1 cellular context compared by ENCODE assay signal in the genomic region with DNA sequence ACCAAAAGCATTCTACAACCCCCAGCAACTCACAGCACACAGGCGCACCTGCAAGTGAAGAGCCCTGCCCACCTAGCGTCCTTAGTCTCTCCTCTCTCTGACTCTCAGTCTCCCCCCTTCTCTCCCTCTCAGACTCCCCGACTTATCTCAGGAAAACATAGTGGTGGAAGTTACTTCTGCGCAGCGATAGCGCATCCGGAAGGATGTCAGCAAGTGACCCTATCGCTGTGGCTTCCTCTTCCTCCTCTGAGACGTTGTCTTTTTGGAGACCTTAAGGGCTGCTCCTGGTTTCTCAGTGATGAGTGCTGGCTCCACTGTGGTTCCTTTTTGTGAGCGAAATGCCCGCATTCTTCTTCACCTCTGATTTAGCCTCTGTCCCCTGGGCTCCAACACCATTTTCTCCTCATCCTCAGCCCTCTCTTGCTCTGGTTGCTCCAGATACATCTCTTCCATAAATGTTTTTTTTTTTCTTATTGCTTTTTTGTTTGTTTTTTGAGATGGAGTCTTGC.
A peak's percentile ranks its signal among the peaks of the same experiment; 100 is the strongest.
TF ChIP-seq lines count a peak whose summit lies in the region.

No MANE protein-coding gene starts in this region.

TF ChIP-seq in K562, 482 proteins besides CTCF, POLR2A, EP300 and RAD21 (continued from another document and continues in another):
- TF ChIP-seq, protein P1, sequence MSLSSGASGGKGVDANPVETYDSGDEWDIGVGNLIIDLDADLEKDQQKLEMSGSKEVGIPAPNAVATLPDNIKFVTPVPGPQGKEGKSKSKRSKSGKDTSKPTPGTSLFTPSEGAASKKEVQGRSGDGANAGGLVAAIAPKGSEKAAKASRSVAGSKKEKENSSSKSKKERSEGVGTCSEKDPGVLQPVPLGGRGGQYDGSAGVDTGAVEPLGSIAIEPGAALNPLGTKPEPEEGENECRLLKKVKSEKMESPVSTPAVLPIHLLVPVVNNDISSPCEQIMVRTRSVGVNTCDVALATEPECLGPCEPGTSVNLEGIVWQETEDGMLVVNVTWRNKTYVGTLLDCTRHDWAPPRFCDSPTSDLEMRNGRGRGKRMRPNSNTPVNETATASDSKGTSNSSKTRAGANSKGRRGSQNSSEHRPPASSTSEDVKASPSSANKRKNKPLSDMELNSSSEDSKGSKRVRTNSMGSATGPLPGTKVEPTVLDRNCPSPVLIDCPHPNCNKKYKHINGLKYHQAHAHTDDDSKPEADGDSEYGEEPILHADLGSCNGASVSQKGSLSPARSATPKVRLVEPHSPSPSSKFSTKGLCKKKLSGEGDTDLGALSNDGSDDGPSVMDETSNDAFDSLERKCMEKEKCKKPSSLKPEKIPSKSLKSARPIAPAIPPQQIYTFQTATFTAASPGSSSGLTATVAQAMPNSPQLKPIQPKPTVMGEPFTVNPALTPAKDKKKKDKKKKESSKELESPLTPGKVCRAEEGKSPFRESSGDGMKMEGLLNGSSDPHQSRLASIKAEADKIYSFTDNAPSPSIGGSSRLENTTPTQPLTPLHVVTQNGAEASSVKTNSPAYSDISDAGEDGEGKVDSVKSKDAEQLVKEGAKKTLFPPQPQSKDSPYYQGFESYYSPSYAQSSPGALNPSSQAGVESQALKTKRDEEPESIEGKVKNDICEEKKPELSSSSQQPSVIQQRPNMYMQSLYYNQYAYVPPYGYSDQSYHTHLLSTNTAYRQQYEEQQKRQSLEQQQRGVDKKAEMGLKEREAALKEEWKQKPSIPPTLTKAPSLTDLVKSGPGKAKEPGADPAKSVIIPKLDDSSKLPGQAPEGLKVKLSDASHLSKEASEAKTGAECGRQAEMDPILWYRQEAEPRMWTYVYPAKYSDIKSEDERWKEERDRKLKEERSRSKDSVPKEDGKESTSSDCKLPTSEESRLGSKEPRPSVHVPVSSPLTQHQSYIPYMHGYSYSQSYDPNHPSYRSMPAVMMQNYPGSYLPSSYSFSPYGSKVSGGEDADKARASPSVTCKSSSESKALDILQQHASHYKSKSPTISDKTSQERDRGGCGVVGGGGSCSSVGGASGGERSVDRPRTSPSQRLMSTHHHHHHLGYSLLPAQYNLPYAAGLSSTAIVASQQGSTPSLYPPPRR (CRISPR knock-in tag; IDR thresholded peaks at IDR 0.05; ENCODE audit: borderline replicate concordance) = 0 out of 2 replicates have a peak, but pooled peaks have one; percentile 34
- peak; percentile 71; the same call in 1 of the 2 replicates for TF ChIP-seq TARDBP (IDR thresholded peaks at IDR 0.05)
- TF ChIP-seq ETV1 (tag; conservative IDR thresholded peaks at IDR 0.05; ENCODE audit: low read depth) = peak; percentile 100
- no peak for TF ChIP-seq RBM14 (IDR thresholded peaks at IDR 0.05; ENCODE audit: borderline replicate concordance, insufficient read depth, low read depth, low read length)
- peak; percentile 99 for TF ChIP-seq CBFA2T3 (IDR thresholded peaks at IDR 0.05)
- TF ChIP-seq, protein P2, sequence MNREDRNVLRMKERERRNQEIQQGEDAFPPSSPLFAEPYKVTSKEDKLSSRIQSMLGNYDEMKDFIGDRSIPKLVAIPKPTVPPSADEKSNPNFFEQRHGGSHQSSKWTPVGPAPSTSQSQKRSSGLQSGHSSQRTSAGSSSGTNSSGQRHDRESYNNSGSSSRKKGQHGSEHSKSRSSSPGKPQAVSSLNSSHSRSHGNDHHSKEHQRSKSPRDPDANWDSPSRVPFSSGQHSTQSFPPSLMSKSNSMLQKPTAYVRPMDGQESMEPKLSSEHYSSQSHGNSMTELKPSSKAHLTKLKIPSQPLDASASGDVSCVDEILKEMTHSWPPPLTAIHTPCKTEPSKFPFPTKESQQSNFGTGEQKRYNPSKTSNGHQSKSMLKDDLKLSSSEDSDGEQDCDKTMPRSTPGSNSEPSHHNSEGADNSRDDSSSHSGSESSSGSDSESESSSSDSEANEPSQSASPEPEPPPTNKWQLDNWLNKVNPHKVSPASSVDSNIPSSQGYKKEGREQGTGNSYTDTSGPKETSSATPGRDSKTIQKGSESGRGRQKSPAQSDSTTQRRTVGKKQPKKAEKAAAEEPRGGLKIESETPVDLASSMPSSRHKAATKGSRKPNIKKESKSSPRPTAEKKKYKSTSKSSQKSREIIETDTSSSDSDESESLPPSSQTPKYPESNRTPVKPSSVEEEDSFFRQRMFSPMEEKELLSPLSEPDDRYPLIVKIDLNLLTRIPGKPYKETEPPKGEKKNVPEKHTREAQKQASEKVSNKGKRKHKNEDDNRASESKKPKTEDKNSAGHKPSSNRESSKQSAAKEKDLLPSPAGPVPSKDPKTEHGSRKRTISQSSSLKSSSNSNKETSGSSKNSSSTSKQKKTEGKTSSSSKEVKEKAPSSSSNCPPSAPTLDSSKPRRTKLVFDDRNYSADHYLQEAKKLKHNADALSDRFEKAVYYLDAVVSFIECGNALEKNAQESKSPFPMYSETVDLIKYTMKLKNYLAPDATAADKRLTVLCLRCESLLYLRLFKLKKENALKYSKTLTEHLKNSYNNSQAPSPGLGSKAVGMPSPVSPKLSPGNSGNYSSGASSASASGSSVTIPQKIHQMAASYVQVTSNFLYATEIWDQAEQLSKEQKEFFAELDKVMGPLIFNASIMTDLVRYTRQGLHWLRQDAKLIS (CRISPR knock-in tag; IDR thresholded peaks at IDR 0.05) = no peak
- TF ChIP-seq, protein P3, sequence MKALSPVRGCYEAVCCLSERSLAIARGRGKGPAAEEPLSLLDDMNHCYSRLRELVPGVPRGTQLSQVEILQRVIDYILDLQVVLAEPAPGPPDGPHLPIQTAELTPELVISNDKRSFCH (CRISPR knock-in tag; IDR thresholded peaks at IDR 0.05) = no peak
- TF ChIP-seq, protein P3 (tag; IDR thresholded peaks at IDR 0.05) = no peak; the same call in 1 of the 2 replicates
- TF ChIP-seq, protein P4, sequence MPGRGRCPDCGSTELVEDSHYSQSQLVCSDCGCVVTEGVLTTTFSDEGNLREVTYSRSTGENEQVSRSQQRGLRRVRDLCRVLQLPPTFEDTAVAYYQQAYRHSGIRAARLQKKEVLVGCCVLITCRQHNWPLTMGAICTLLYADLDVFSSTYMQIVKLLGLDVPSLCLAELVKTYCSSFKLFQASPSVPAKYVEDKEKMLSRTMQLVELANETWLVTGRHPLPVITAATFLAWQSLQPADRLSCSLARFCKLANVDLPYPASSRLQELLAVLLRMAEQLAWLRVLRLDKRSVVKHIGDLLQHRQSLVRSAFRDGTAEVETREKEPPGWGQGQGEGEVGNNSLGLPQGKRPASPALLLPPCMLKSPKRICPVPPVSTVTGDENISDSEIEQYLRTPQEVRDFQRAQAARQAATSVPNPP (IDR thresholded peaks at IDR 0.05; ENCODE audit: borderline replicate concordance, insufficient read depth, insufficient read length) = no peak
- peak; percentile 87 for TF ChIP-seq MTA3 (IDR thresholded peaks at IDR 0.05; ENCODE audit: borderline replicate concordance)
- no peak for TF ChIP-seq ZNF583 (CRISPR knock-in tag; IDR thresholded peaks at IDR 0.05)
- TF ChIP-seq SRSF9 (IDR thresholded peaks at IDR 0.05; ENCODE audit: borderline replicate concordance, low read depth, low read length) = no peak
- TF ChIP-seq TCFL5 (CRISPR knock-in tag; conservative IDR thresholded peaks at IDR 0.05) = no peak
- TF ChIP-seq, protein P5, sequence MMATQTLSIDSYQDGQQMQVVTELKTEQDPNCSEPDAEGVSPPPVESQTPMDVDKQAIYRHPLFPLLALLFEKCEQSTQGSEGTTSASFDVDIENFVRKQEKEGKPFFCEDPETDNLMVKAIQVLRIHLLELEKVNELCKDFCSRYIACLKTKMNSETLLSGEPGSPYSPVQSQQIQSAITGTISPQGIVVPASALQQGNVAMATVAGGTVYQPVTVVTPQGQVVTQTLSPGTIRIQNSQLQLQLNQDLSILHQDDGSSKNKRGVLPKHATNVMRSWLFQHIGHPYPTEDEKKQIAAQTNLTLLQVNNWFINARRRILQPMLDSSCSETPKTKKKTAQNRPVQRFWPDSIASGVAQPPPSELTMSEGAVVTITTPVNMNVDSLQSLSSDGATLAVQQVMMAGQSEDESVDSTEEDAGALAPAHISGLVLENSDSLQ (IDR thresholded peaks at IDR 0.05) = peak; percentile 64
- 0 out of 2 replicates have a peak, but pooled peaks have one; percentile 43 for TF ChIP-seq EHMT2 (IDR thresholded peaks at IDR 0.05)
- TF ChIP-seq, protein P6, sequence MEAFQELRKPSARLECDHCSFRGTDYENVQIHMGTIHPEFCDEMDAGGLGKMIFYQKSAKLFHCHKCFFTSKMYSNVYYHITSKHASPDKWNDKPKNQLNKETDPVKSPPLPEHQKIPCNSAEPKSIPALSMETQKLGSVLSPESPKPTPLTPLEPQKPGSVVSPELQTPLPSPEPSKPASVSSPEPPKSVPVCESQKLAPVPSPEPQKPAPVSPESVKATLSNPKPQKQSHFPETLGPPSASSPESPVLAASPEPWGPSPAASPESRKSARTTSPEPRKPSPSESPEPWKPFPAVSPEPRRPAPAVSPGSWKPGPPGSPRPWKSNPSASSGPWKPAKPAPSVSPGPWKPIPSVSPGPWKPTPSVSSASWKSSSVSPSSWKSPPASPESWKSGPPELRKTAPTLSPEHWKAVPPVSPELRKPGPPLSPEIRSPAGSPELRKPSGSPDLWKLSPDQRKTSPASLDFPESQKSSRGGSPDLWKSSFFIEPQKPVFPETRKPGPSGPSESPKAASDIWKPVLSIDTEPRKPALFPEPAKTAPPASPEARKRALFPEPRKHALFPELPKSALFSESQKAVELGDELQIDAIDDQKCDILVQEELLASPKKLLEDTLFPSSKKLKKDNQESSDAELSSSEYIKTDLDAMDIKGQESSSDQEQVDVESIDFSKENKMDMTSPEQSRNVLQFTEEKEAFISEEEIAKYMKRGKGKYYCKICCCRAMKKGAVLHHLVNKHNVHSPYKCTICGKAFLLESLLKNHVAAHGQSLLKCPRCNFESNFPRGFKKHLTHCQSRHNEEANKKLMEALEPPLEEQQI (IDR thresholded peaks at IDR 0.05) = peak; percentile 91; the same call in 1 of the 2 replicates
- TF ChIP-seq OTX1 (CRISPR knock-in tag; IDR thresholded peaks at IDR 0.05) = peak; percentile 85; the same call in 1 of the 2 replicates
- TF ChIP-seq CSDE1 (IDR thresholded peaks at IDR 0.05) = no peak
- no peak for TF ChIP-seq KLF10 (CRISPR knock-in tag; IDR thresholded peaks at IDR 0.05)
- peak; percentile 97 for TF ChIP-seq TEAD4 (IDR thresholded peaks at IDR 0.05; ENCODE audit: low read length)
- TF ChIP-seq TEAD4 (CRISPR knock-in tag; IDR thresholded peaks at IDR 0.05; ENCODE audit: borderline replicate concordance) = no peak
- TF ChIP-seq, protein P7, sequence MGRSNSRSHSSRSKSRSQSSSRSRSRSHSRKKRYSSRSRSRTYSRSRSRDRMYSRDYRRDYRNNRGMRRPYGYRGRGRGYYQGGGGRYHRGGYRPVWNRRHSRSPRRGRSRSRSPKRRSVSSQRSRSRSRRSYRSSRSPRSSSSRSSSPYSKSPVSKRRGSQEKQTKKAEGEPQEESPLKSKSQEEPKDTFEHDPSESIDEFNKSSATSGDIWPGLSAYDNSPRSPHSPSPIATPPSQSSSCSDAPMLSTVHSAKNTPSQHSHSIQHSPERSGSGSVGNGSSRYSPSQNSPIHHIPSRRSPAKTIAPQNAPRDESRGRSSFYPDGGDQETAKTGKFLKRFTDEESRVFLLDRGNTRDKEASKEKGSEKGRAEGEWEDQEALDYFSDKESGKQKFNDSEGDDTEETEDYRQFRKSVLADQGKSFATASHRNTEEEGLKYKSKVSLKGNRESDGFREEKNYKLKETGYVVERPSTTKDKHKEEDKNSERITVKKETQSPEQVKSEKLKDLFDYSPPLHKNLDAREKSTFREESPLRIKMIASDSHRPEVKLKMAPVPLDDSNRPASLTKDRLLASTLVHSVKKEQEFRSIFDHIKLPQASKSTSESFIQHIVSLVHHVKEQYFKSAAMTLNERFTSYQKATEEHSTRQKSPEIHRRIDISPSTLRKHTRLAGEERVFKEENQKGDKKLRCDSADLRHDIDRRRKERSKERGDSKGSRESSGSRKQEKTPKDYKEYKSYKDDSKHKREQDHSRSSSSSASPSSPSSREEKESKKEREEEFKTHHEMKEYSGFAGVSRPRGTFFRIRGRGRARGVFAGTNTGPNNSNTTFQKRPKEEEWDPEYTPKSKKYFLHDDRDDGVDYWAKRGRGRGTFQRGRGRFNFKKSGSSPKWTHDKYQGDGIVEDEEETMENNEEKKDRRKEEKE (IDR thresholded peaks at IDR 0.05; ENCODE audit: borderline replicate concordance in 1 of 2, control insufficient read depth in 1 of 2, low read depth in 2 of 2, low read length in 1 of 2) = 0 out of 4 replicates have a peak, but pooled peaks of 1 of the 2 experiments have one; percentile 24
- TF ChIP-seq SP1 (CRISPR knock-in tag; IDR thresholded peaks at IDR 0.05) = peak; percentile 52; the same call in 1 of the 2 replicates
- TF ChIP-seq IFI16 (CRISPR knock-in tag; IDR thresholded peaks at IDR 0.05) = no peak
- TF ChIP-seq ZKSCAN3 (CRISPR knock-in tag; IDR thresholded peaks at IDR 0.05) = no peak
- no peak for TF ChIP-seq POLR3G (IDR thresholded peaks at IDR 0.05; ENCODE audit: extremely low read depth, insufficient read length, insufficient replicate concordance)
- TF ChIP-seq FOS (IDR thresholded peaks at IDR 0.05; ENCODE audit: extremely low read depth, insufficient read length) = no peak
- TF ChIP-seq ESRRB (CRISPR knock-in tag; IDR thresholded peaks at IDR 0.05; ENCODE audit: borderline replicate concordance) = no peak
- TF ChIP-seq ZNF707 (CRISPR knock-in tag; conservative IDR thresholded peaks at IDR 0.05) = no peak
- no peak for TF ChIP-seq MTF1 (CRISPR knock-in tag; IDR thresholded peaks at IDR 0.05; ENCODE audit: borderline replicate concordance)
- peak; percentile 98 for TF ChIP-seq MTA2 (IDR thresholded peaks at IDR 0.05; ENCODE audit: low read depth)
- peak; percentile 58; the same call in 1 of the 2 replicates for TF ChIP-seq RB1 (IDR thresholded peaks at IDR 0.05; ENCODE audit: low read depth)
- TF ChIP-seq MYBL2 (IDR thresholded peaks at IDR 0.05; ENCODE audit: low read depth) = no peak; the same call in 1 of the 2 replicates
- TF ChIP-seq MYBL2 (CRISPR knock-in tag; IDR thresholded peaks at IDR 0.05; ENCODE audit: borderline replicate concordance) = no peak
- TF ChIP-seq, protein P8, sequence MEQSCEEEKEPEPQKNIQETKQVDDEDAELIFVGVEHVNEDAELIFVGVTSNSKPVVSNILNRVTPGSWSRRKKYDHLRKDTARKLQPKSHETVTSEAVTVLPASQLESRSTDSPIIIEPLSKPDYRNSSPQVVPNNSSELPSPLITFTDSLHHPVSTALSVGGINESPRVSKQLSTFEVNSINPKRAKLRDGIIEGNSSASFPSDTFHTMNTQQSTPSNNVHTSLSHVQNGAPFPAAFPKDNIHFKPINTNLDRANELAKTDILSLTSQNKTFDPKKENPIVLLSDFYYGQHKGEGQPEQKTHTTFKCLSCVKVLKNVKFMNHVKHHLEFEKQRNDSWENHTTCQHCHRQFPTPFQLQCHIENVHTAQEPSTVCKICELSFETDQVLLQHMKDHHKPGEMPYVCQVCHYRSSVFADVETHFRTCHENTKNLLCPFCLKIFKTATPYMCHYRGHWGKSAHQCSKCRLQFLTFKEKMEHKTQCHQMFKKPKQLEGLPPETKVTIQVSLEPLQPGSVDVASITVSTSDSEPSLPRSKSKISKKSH (CRISPR knock-in tag; IDR thresholded peaks at IDR 0.05) = no peak
- no peak for TF ChIP-seq CBX1 (IDR thresholded peaks at IDR 0.05; ENCODE audit: low read depth)
- TF ChIP-seq LEF1 (IDR thresholded peaks at IDR 0.05) = peak; percentile 96
- TF ChIP-seq FOXM1 (IDR thresholded peaks at IDR 0.05; ENCODE audit: low read depth) = peak; percentile 94
- TF ChIP-seq FOXM1 (CRISPR knock-in tag; IDR thresholded peaks at IDR 0.05; ENCODE audit: low read depth) = no peak
- TF ChIP-seq JUNB (CRISPR knock-in tag; conservative IDR thresholded peaks at IDR 0.05) = no peak
- no peak for TF ChIP-seq ZNF224 (CRISPR knock-in tag; IDR thresholded peaks at IDR 0.05)
- no peak for TF ChIP-seq HNRNPH1 (optimal IDR thresholded peaks at IDR 0.05; ENCODE audit: low read depth, low read length)
- TF ChIP-seq XRCC4 (IDR thresholded peaks at IDR 0.05; ENCODE audit: extremely low read depth, insufficient read depth, insufficient read length) = no peak
- TF ChIP-seq CBX2 (IDR thresholded peaks at IDR 0.05; ENCODE audit: insufficient read depth, low read length, poor library complexity, severe bottlenecking) = no peak
- no peak for TF ChIP-seq ZNF282 (CRISPR knock-in tag; IDR thresholded peaks at IDR 0.05)
